ENCODE assay signal across 9 cellular contexts in genomic region chr15:85443593-85444328, GRCh38.
DNase-seq lines count a peak whose midpoint lies in the region; ATAC-seq and TF ChIP-seq lines count a peak whose summit lies in the region.
"Had no signal": no experiment of that assay in that cellular context is flagged by ENCODE, and none has a peak within 500 bp of the region (broad histone marks: within the 10 kb centered on the region; RNA-seq: fewer than 3 reads in every experiment).

No MANE protein-coding gene starts in this region.

- DNase-seq in activated T-cell treated with anti-CD3 and anti-CD28 coated beads, Interleukin-2, amount 50 U/mL, for 24 hours: no peak
- no peak for DNase-seq in activated T-cell treated with anti-CD3 and anti-CD28 coated beads, Interleukin-2, amount 50 U/mL, for 48 hours
- DNase-seq in NCI-H1417 (lab: John Stamatoyannopoulos, UW): peak; percentile 6 to 92 (median 55)
- DNase-seq in activated naive CD8-positive, alpha-beta T cell treated with anti-CD3 and anti-CD28 coated beads for 36 hours: peak; percentile 36
- DNase-seq in kidney epithelial cell (ENCODE audit: low read depth): peak; percentile 82
- no peak for DNase-seq in activated gamma-delta T cell (lab: John Stamatoyannopoulos, UW)
- DNase-seq in adrenal gland: no peak

- peaks cover 11% of the 10 kb centered on the region for H3K9me3 Mint-ChIP-seq in activated T-cell treated with anti-CD3 and anti-CD28 coated beads, Interleukin-2, amount 50 U/mL, for 24 hours
- peaks cover 13% of the 10 kb centered on the region for H3K9me3 Mint-ChIP-seq in activated naive CD8-positive, alpha-beta T cell treated with anti-CD3 and anti-CD28 coated beads for 36 hours
- H3K9me3 Mint-ChIP-seq: dendritic cell treated with granulocyte-macrophage colony-stimulating factor and Interleukin-4, amounts not matched to agents 40 ng/mL and 50 ng/mL, for 4 days had no signal

- 67 to 73% (median 68%) methylated on average over 6 of the region's 6 CpGs for WGBS in adrenal gland, 4 donors

- intact Hi-C loops in adrenal gland (cut with DNase I): no loop called here

- H3K27me3 ChIP-seq in kidney epithelial cell (ENCODE audit: control insufficient read depth, insufficient read depth, low read length): no peaks in the 10 kb centered on the region
- H3K27me3 ChIP-seq in adrenal gland: no peaks in the 10 kb centered on the region

- H3K9me3 ChIP-seq in adrenal gland (replicated peaks in 1 of 3): no peaks in the 10 kb centered on the region

- H3K36me3 ChIP-seq in kidney epithelial cell (ENCODE audit: control insufficient read depth, insufficient read depth, low read length) (no peaks in the 10 kb centered on the region), adrenal gland (replicated peaks in 1 of 2) (no peaks in the 10 kb centered on the region)

- no peaks in the 10 kb centered on the region for H3K27me3 Mint-ChIP-seq in activated T-cell treated with anti-CD3 and anti-CD28 coated beads, Interleukin-2, amount 50 U/mL, for 24 hours
- no peaks in the 10 kb centered on the region for H3K27me3 Mint-ChIP-seq in activated naive CD8-positive, alpha-beta T cell treated with anti-CD3 and anti-CD28 coated beads for 36 hours
- H3K27me3 Mint-ChIP-seq: dendritic cell treated with granulocyte-macrophage colony-stimulating factor and Interleukin-4, amounts not matched to agents 40 ng/mL and 50 ng/mL, for 4 days had no signal

- TF ChIP-seq POLR2A in adrenal gland (IDR thresholded peaks at IDR 0.05): no peak

- peak; percentile 84 for ATAC-seq in HG02759 (IDR thresholded peaks at IDR 0.05; ENCODE audit: unreplicated experiment)

- TF ChIP-seq CTCF in kidney epithelial cell (IDR thresholded peaks at IDR 0.05; ENCODE audit: insufficient read depth, low read length, poor library complexity, severe bottlenecking) (peak; percentile 23), adrenal gland (IDR thresholded peaks at IDR 0.05) (no peak)

- H3K27ac Mint-ChIP-seq in activated T-cell treated with anti-CD3 and anti-CD28 coated beads, Interleukin-2, amount 50 U/mL, for 24 hours: peak overlapping the region; percentile 88
- peak overlapping the region; percentile 17 for H3K27ac Mint-ChIP-seq in activated naive CD8-positive, alpha-beta T cell treated with anti-CD3 and anti-CD28 coated beads for 36 hours
- H3K27ac Mint-ChIP-seq: dendritic cell treated with granulocyte-macrophage colony-stimulating factor and Interleukin-4, amounts not matched to agents 40 ng/mL and 50 ng/mL, for 4 days had no signal

- peaks cover 5% of the 10 kb centered on the region for H3K36me3 Mint-ChIP-seq in activated T-cell treated with anti-CD3 and anti-CD28 coated beads, Interleukin-2, amount 50 U/mL, for 24 hours (ENCODE audit: low read depth)
- peaks cover 18% of the 10 kb centered on the region for H3K36me3 Mint-ChIP-seq in activated naive CD8-positive, alpha-beta T cell treated with anti-CD3 and anti-CD28 coated beads for 36 hours

- H3K4me1 ChIP-seq in adrenal gland (replicated peaks in 1 of 2): peaks cover 0 to 22% of the 10 kb centered on the region in 2 donors

- H3K4me3 ChIP-seq in kidney epithelial cell (ENCODE audit: low read depth, low read length) (no peak overlapping the region), adrenal gland (no peak overlapping the region)

- H3K27ac ChIP-seq in adrenal gland: no peak overlapping the region

- peaks cover 64% of the 10 kb centered on the region for H3K4me1 Mint-ChIP-seq in activated T-cell treated with anti-CD3 and anti-CD28 coated beads, Interleukin-2, amount 50 U/mL, for 24 hours (ENCODE audit: low read depth)
- H3K4me1 Mint-ChIP-seq in activated naive CD8-positive, alpha-beta T cell treated with anti-CD3 and anti-CD28 coated beads for 36 hours: peaks cover 54% of the 10 kb centered on the region

- H3K4me3 Mint-ChIP-seq in activated T-cell treated with anti-CD3 and anti-CD28 coated beads, Interleukin-2, amount 50 U/mL, for 24 hours: no peak overlapping the region
- peak overlapping the region; percentile 5 for H3K4me3 Mint-ChIP-seq in activated naive CD8-positive, alpha-beta T cell treated with anti-CD3 and anti-CD28 coated beads for 36 hours
- H3K4me3 Mint-ChIP-seq: dendritic cell treated with granulocyte-macrophage colony-stimulating factor and Interleukin-4, amounts not matched to agents 40 ng/mL and 50 ng/mL, for 4 days had no signal

Comparison
In these comparisons a context has a peak if more than half of its experiments do, and no peak if none do; other contexts are left out.
1. DNase-seq: peak in NCI-H1417 (3 of 3), activated naive CD8-positive, alpha-beta T cell treated with anti-CD3 and anti-CD28 coated beads for 36 hours (single experiment) and kidney epithelial cell (single experiment); none in activated T-cell treated with anti-CD3 and anti-CD28 coated beads, Interleukin-2, amount 50 U/mL, for 24 hours (single experiment), activated T-cell treated with anti-CD3 and anti-CD28 coated beads, Interleukin-2, amount 50 U/mL, for 48 hours (0 of 2), activated gamma-delta T cell (single experiment) and adrenal gland (0 of 7).